In genomic region chr6:36384095-36384494, GRCh38 we compare ENCODE assay signal across 15 cellular contexts. TPM values are rescaled to one million over a fixed set of nuclear protein-coding genes. Genes with fewer than 3 reads are reported as not detected.
DNase-seq lines count a peak whose midpoint lies in the region; ATAC-seq lines count a peak whose summit lies in the region.
"Had no signal": no experiment of that assay in that cellular context is flagged by ENCODE, and none has a peak within 500 bp of the region (broad histone marks: within the 10 kb centered on the region; RNA-seq: fewer than 3 reads in every experiment).

No MANE protein-coding gene starts in this region.

- H3K27me3 Mint-ChIP-seq in T-helper 1 cell treated with Interleukin-12 subunit alpha and Interleukin-12 subunit beta and Interleukin-4 antibody, amounts not matched to agents 30 μg/mL and 1 μg/mL, for 36 hours (ENCODE audit: low read depth): peaks cover 19% of the 10 kb centered on the region
- peaks cover 21% of the 10 kb centered on the region for H3K27me3 Mint-ChIP-seq in T-helper 17 cell
- peaks cover 11% of the 10 kb centered on the region for H3K27me3 Mint-ChIP-seq in activated T-helper 17 cell treated with anti-CD3 and anti-CD28 coated beads, Interleukin-2, amount 50 U/mL, for 72 hours

- peaks cover 37% of the 10 kb centered on the region for H3K4me1 Mint-ChIP-seq in T-helper 1 cell treated with Interleukin-12 subunit alpha and Interleukin-12 subunit beta and Interleukin-4 antibody, amounts not matched to agents 30 μg/mL and 1 μg/mL, for 36 hours (ENCODE audit: low read depth)
- H3K4me1 Mint-ChIP-seq in T-helper 17 cell: peaks cover 24% of the 10 kb centered on the region
- H3K4me1 Mint-ChIP-seq in activated T-helper 17 cell treated with anti-CD3 and anti-CD28 coated beads, Interleukin-2, amount 50 U/mL, for 72 hours: peaks cover 27% of the 10 kb centered on the region
- peaks cover 57% of the 10 kb centered on the region for H3K4me1 Mint-ChIP-seq in stimulated activated effector memory CD8-positive, alpha-beta T cell treated with anti-CD3 and anti-CD28 coated beads, Interleukin-12 subunit alpha, Interleukin-12 subunit beta, amount 100 ng/mL, for 72 hours

- DNase-seq in T-helper 1 cell: no peak
- no peak for DNase-seq in T-helper 17 cell
- no peak for DNase-seq in stimulated activated effector memory CD8-positive, alpha-beta T cell treated with anti-CD3 and anti-CD28 coated beads, Interleukin-12 subunit alpha, Interleukin-12 subunit beta, amount 100 ng/mL, for 72 hours (ENCODE audit: low spot score in 2 of 2)
- DNase-seq in effector CD8-positive, alpha-beta T cell (lab: John Stamatoyannopoulos, UW): no peak
- DNase-seq: 8988T, DMS79, EL had no signal

- peaks cover 12% of the 10 kb centered on the region for H3K36me3 Mint-ChIP-seq in T-helper 1 cell treated with Interleukin-12 subunit alpha and Interleukin-12 subunit beta and Interleukin-4 antibody, amounts not matched to agents 30 μg/mL and 1 μg/mL, for 36 hours (ENCODE audit: low read depth)
- H3K36me3 Mint-ChIP-seq in T-helper 17 cell (ENCODE audit: low read depth): peaks cover 4% of the 10 kb centered on the region
- H3K36me3 Mint-ChIP-seq in activated T-helper 17 cell treated with anti-CD3 and anti-CD28 coated beads, Interleukin-2, amount 50 U/mL, for 72 hours (ENCODE audit: low read depth): no peaks in the 10 kb centered on the region
- peaks cover 11% of the 10 kb centered on the region for H3K36me3 Mint-ChIP-seq in stimulated activated effector memory CD8-positive, alpha-beta T cell treated with anti-CD3 and anti-CD28 coated beads, Interleukin-12 subunit alpha, Interleukin-12 subunit beta, amount 100 ng/mL, for 72 hours
- H3K36me3 Mint-ChIP-seq: CD4-positive, CD25-positive, alpha-beta regulatory T cell had no signal

- ATAC-seq in T-helper 17 cell: no peak
- ATAC-seq in activated T-helper 17 cell treated with anti-CD3 and anti-CD28 coated beads, Interleukin-2, amount 50 U/mL, for 72 hours (replicated peaks): no peak
- no peak for ATAC-seq in stimulated activated effector memory CD8-positive, alpha-beta T cell treated with anti-CD3 and anti-CD28 coated beads, Interleukin-12 subunit alpha, Interleukin-12 subunit beta, amount 100 ng/mL, for 72 hours
- no peak for ATAC-seq in GM21526 (IDR thresholded peaks at IDR 0.05; ENCODE audit: low FRiP score, unreplicated experiment)

- no peaks in the 10 kb centered on the region for H3K9me3 Mint-ChIP-seq in T-helper 1 cell treated with Interleukin-12 subunit alpha and Interleukin-12 subunit beta and Interleukin-4 antibody, amounts not matched to agents 30 μg/mL and 1 μg/mL, for 36 hours
- peaks cover 3% of the 10 kb centered on the region for H3K9me3 Mint-ChIP-seq in activated T-helper 17 cell treated with anti-CD3 and anti-CD28 coated beads, Interleukin-2, amount 50 U/mL, for 72 hours
- no peaks in the 10 kb centered on the region for H3K9me3 Mint-ChIP-seq in stimulated activated effector memory CD8-positive, alpha-beta T cell treated with anti-CD3 and anti-CD28 coated beads, Interleukin-12 subunit alpha, Interleukin-12 subunit beta, amount 100 ng/mL, for 72 hours

- no peak overlapping the region for H3K4me3 Mint-ChIP-seq in T-helper 1 cell treated with Interleukin-12 subunit alpha and Interleukin-12 subunit beta and Interleukin-4 antibody, amounts not matched to agents 30 μg/mL and 1 μg/mL, for 36 hours
- peak overlapping the region; percentile 52 for H3K4me3 Mint-ChIP-seq in T-helper 17 cell
- H3K4me3 Mint-ChIP-seq in activated T-helper 17 cell treated with anti-CD3 and anti-CD28 coated beads, Interleukin-2, amount 50 U/mL, for 72 hours: peak overlapping the region; percentile 38
- peak overlapping the region; percentile 22 for H3K4me3 Mint-ChIP-seq in stimulated activated effector memory CD8-positive, alpha-beta T cell treated with anti-CD3 and anti-CD28 coated beads, Interleukin-12 subunit alpha, Interleukin-12 subunit beta, amount 100 ng/mL, for 72 hours

- H3K9me3 ChIP-seq in T-helper 17 cell (ENCODE audit: control insufficient read depth, low read length, poor library complexity, severe bottlenecking): no peaks in the 10 kb centered on the region
- H3K9me3 ChIP-seq: BLaER1 treated with 17β-estradiol and CSF1 and Interleukin-3, amounts not matched to agents 10 nM and 100 nM; HAP-1 had no signal

- peak overlapping the region; percentile 9 for H3K27ac Mint-ChIP-seq in T-helper 1 cell treated with Interleukin-12 subunit alpha and Interleukin-12 subunit beta and Interleukin-4 antibody, amounts not matched to agents 30 μg/mL and 1 μg/mL, for 36 hours
- H3K27ac Mint-ChIP-seq in T-helper 17 cell: no peak overlapping the region
- peak overlapping the region; percentile 58 for H3K27ac Mint-ChIP-seq in activated T-helper 17 cell treated with anti-CD3 and anti-CD28 coated beads, Interleukin-2, amount 50 U/mL, for 72 hours
- peak overlapping the region; percentile 90 for H3K27ac Mint-ChIP-seq in stimulated activated effector memory CD8-positive, alpha-beta T cell treated with anti-CD3 and anti-CD28 coated beads, Interleukin-12 subunit alpha, Interleukin-12 subunit beta, amount 100 ng/mL, for 72 hours

RNA-seq across cellular contexts. Expression of gene ETV7, which starts 3.4 kb away (rescaled TPM):
- 1 to 10 TPM in 1 of 2 donors, under 1 TPM in 1; 0.37 to 2.6 TPM for total RNA-seq in T-helper 17 cell
- 10 to 100 TPM in 1 of 2 donors, 1 to 10 TPM in 1; 2.6 to 16.9 TPM for total RNA-seq in activated T-helper 17 cell treated with anti-CD3 and anti-CD28 coated beads, Interleukin-2, amount 50 U/mL, for 72 hours
- total RNA-seq: HT1080 had no signal

RNA-seq across cellular contexts. Expression of gene BNIP5, which starts 47.4 kb away (rescaled TPM):
- not detected for total RNA-seq in T-helper 17 cell
- total RNA-seq in activated T-helper 17 cell treated with anti-CD3 and anti-CD28 coated beads, Interleukin-2, amount 50 U/mL, for 72 hours: not detected
- total RNA-seq: CD4-positive, CD25-positive, alpha-beta regulatory T cell; H1; HT1080 had no signal

RNA-seq across cellular contexts. Expression of gene PXT1, which starts 58.6 kb away (rescaled TPM):
- under 1 TPM; 0.30 to 0.60 TPM for total RNA-seq in T-helper 17 cell
- under 1 TPM; 0.11 to 0.87 TPM for total RNA-seq in activated T-helper 17 cell treated with anti-CD3 and anti-CD28 coated beads, Interleukin-2, amount 50 U/mL, for 72 hours
- total RNA-seq: H1, HT1080 had no signal

RNA-seq across cellular contexts. Expression of gene KCTD20, which starts 58.7 kb away (rescaled TPM):
- 10 to 100 TPM; 31.3 to 54.1 TPM for total RNA-seq in T-helper 17 cell
- 10 to 100 TPM; 41.1 to 57.6 TPM for total RNA-seq in activated T-helper 17 cell treated with anti-CD3 and anti-CD28 coated beads, Interleukin-2, amount 50 U/mL, for 72 hours
